In the genomic region with DNA sequence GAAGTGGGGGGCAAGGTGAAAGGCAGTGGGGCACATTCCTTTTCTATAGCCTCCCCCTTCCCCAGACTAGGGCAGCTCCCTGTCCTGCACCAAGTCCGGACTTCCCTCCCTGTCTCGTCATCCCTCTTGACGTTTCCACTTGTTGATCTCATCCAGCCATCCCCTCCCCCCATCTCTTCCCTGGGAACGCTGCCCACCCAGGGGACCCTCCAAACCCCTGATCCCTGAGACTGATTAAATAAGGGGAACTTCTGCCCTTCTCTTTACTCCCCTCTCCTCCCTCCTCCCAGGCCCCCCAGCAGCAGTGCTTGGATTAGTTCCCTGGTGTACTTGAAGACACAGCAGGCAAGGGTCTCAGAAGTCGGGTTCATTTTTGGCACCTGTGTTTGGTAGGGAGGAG, we compare ENCODE assay signal across 24 cellular contexts. TPM values are rescaled to one million over a fixed set of nuclear protein-coding genes. Genes with fewer than 3 reads are reported as not detected.
DNase-seq lines count a peak whose midpoint lies in the region; ATAC-seq and TF ChIP-seq lines count a peak whose summit lies in the region.
"Had no signal": no experiment of that assay in that cellular context is flagged by ENCODE, and none has a peak within 500 bp of the region (broad histone marks: within the 10 kb centered on the region; RNA-seq: fewer than 3 reads in every experiment).

No MANE protein-coding gene starts in this region.

- no peaks in the 10 kb centered on the region for H4K20me1 ChIP-seq in IMR-90 (ENCODE audit: insufficient read depth, low read length)

- H2BK5ac ChIP-seq in IMR-90 (ENCODE audit: low read depth, low read length, poor library complexity, severe bottlenecking), result no peak overlapping the region
- no peak overlapping the region for H2BK5ac ChIP-seq in trophoblast cell (ENCODE audit: low read depth, low read length, poor library complexity)

- WGBS in IMR-90 (ENCODE audit: extremely low coverage in 2 of 2, insufficient read length in 1 of 2), 2 experiments, result no CpG with 5 or more reads among the region's 5 CpGs
- 56 to 85% methylated on average over 3 to 5 of the region's 5 CpGs for WGBS in endodermal cell (ENCODE audit: insufficient coverage in 1 of 2, insufficient read length in 1 of 2), 2 experiments
- WGBS in trophoblast cell (ENCODE audit: extremely low coverage, insufficient coverage, insufficient read length), result no CpG with 5 or more reads among the region's 5 CpGs

- H3K4ac ChIP-seq in IMR-90 (ENCODE audit: low read depth, low read length), result no peak overlapping the region
- no peak overlapping the region for H3K4ac ChIP-seq in trophoblast cell (ENCODE audit: low read depth, low read length)

- peaks cover 61% of the 10 kb centered on the region for H3K4me1 Mint-ChIP-seq in endodermal cell
- peaks cover 51% of the 10 kb centered on the region for H3K4me1 Mint-ChIP-seq in nephron
- H3K4me1 Mint-ChIP-seq in activated naive CD4-positive, alpha-beta T cell treated with anti-CD3 and anti-CD28 coated beads for 36 hours (ENCODE audit: low read depth), result no peaks in the 10 kb centered on the region
- H3K4me1 Mint-ChIP-seq in naive thymus-derived CD8-positive, alpha-beta T cell, result peaks cover 0 to 1% (median 0%) of the 10 kb centered on the region in 4 donors
- H3K4me1 Mint-ChIP-seq: CD4-positive, CD25-positive, alpha-beta regulatory T cell; memory B cell had no signal

- no peaks in the 10 kb centered on the region for H3K4me1 ChIP-seq in IMR-90 (ENCODE audit: control insufficient read depth, insufficient read depth, low read length)
- peaks cover 22% of the 10 kb centered on the region for H3K4me1 ChIP-seq in endodermal cell (ENCODE audit: control insufficient read depth, insufficient read depth, low read length)
- H3K4me1 ChIP-seq in trophoblast cell (ENCODE audit: control insufficient read depth in 1 of 2, insufficient read depth in 2 of 2, low read length in 2 of 2), result peaks cover 29 to 37% of the 10 kb centered on the region in 2 experiments

- H2AK9ac ChIP-seq in IMR-90 (replicated peaks; ENCODE audit: low read depth, low read length, poor library complexity), result peak overlapping the region; percentile 11

- H3K27ac ChIP-seq in IMR-90 (ENCODE audit: insufficient read depth, low read length) (no peak overlapping the region), endodermal cell (ENCODE audit: low read depth, low read length) (peak overlapping the region; percentile 99), trophoblast cell (ENCODE audit: low read depth, low read length) (no peak overlapping the region)
- H3K27ac ChIP-seq: epithelial cell of prostate had no signal

- H3K56ac ChIP-seq in IMR-90 (ENCODE audit: extremely low read depth, insufficient read depth, low read length), result no peak overlapping the region

- POLR2A ChIA-PET in IMR-90 (lab: Charles Lee; ENCODE audit: unreplicated experiment), result no interaction called here
- POLR2A ChIA-PET in naive thymus-derived CD8-positive, alpha-beta T cell (lab: Charles Lee), result no interaction called here

- H3K27ac Mint-ChIP-seq in endodermal cell (peak overlapping the region; percentile 64), nephron (peak overlapping the region; percentile 89 to 98 (median 96))
- no peak overlapping the region for H3K27ac Mint-ChIP-seq in activated naive CD4-positive, alpha-beta T cell treated with anti-CD3 and anti-CD28 coated beads for 36 hours
- peak overlapping the region in 1 of 10 donors; percentile 23 for H3K27ac Mint-ChIP-seq in naive thymus-derived CD8-positive, alpha-beta T cell
- H3K27ac Mint-ChIP-seq: memory B cell; natural killer cell treated with Interleukin-12 subunit alpha and Interleukin-12 subunit beta and Interleukin-15 and Interleukin-18, amount 100 ng/mL, for 72 hours; stimulated activated naive B cell treated with anti-CD40 and anti-IgM and Interleukin-4, amounts not matched to agents 10 μg/mL and 1 μg/mL and 100 μg/mL, for 72 hours had no signal

- no peak overlapping the region for H3K4me2 ChIP-seq in IMR-90 (ENCODE audit: low read depth, low read length)
- no peak overlapping the region for H3K4me2 ChIP-seq in trophoblast cell (ENCODE audit: low read length)

- H2AFZ ChIP-seq in IMR-90 (replicated peaks; ENCODE audit: low read length, poor library complexity) (no peak overlapping the region), trophoblast cell (ENCODE audit: insufficient read depth, low read length, poor library complexity) (no peak overlapping the region)

- H4K12ac ChIP-seq in trophoblast cell (ENCODE audit: low read depth, low read length), result no peak overlapping the region

- H3K27me3 ChIP-seq in H7 (ENCODE audit: control insufficient read depth, insufficient read depth, low read length) (no peaks in the 10 kb centered on the region), IMR-90 (ENCODE audit: control insufficient read depth, insufficient read depth, low read length) (peaks cover 3% of the 10 kb centered on the region; the same call in 1 of the 2 replicates), endodermal cell (ENCODE audit: control insufficient read depth, insufficient read depth, low read length, poor library complexity, severe bottlenecking) (no peaks in the 10 kb centered on the region), trophoblast cell (ENCODE audit: insufficient read depth, low read length) (no peaks in the 10 kb centered on the region)

- peak; percentile 48 for DNase-seq in H7
- DNase-seq in IMR-90, result no peak
- no peak for DNase-seq in endodermal cell
- DNase-seq in activated naive CD4-positive, alpha-beta T cell treated with anti-CD3 and anti-CD28 coated beads for 36 hours, result no peak
- no peak for DNase-seq in naive thymus-derived CD8-positive, alpha-beta T cell
- no peak for DNase-seq in trophoblast cell
- DNase-seq in GDM1 (lab: John Stamatoyannopoulos, UW), result no peak
- DNase-seq: activated naive CD4-positive, alpha-beta T cell treated with Interleukin-2 at 50 U/mL for 16 hours; activated T-cell treated with anti-CD3 and anti-CD28 coated beads, Interleukin-2, amount 50 U/mL, for 4 hours; amniotic stem cell; CD4-positive, CD25-positive, alpha-beta regulatory T cell; central memory CD4-positive, alpha-beta T cell; EL; NCI-H1694; small intestine; stimulated activated CD4-positive, alpha-beta T cell treated with anti-CD3 and anti-CD28 coated beads, Interleukin-2, amount 100 ng/mL, for 48 hours; stimulated activated naive B cell treated with anti-CD40 and anti-IgM and Interleukin-4, amounts not matched to agents 10 μg/mL and 1 μg/mL and 100 μg/mL, for 72 hours had no signal

- in situ Hi-C loops in IMR-90 (cut with MboI; ENCODE audit: low sequenced_read_pairs), result no loop called here

- ATAC-seq in IMR-90 (ENCODE audit: low read depth), result no peak
- ATAC-seq in naive thymus-derived CD8-positive, alpha-beta T cell, result no peak
- ATAC-seq: activated CD4-positive, CD25-positive, alpha-beta regulatory T cell treated with anti-CD3 and anti-CD28 coated beads, Interleukin-2, amount 50 U/mL, for 24 hours; activated T-cell treated with anti-CD3 and anti-CD28 coated beads, Interleukin-2, amount 50 U/mL, for 4 hours; natural killer cell treated with Interleukin-12 subunit alpha and Interleukin-12 subunit beta and Interleukin-15 and Interleukin-18, amount 100 ng/mL, for 72 hours; stimulated activated naive B cell treated with anti-CD40 and anti-IgM and Interleukin-4, amounts not matched to agents 10 μg/mL and 1 μg/mL and 100 μg/mL, for 72 hours had no signal

- no peak overlapping the region for H3K4me3 Mint-ChIP-seq in endodermal cell
- peak overlapping the region; percentile 27 to 37 (median 28) for H3K4me3 Mint-ChIP-seq in nephron
- H3K4me3 Mint-ChIP-seq in activated naive CD4-positive, alpha-beta T cell treated with anti-CD3 and anti-CD28 coated beads for 36 hours, result no peak overlapping the region
- H3K4me3 Mint-ChIP-seq in naive thymus-derived CD8-positive, alpha-beta T cell, result no peak overlapping the region
- H3K4me3 Mint-ChIP-seq: activated T-cell treated with anti-CD3 and anti-CD28 coated beads, Interleukin-2, amount 50 U/mL, for 4 hours; CD4-positive, CD25-positive, alpha-beta regulatory T cell; memory B cell; natural killer cell treated with Interleukin-12 subunit alpha and Interleukin-12 subunit beta and Interleukin-15 and Interleukin-18, amount 100 ng/mL, for 72 hours; stimulated activated naive B cell treated with anti-CD40 and anti-IgM and Interleukin-4, amounts not matched to agents 10 μg/mL and 1 μg/mL and 100 μg/mL, for 72 hours had no signal

- H4K5ac ChIP-seq in IMR-90 (ENCODE audit: low read depth, low read length), result no peak overlapping the region

- H4K91ac ChIP-seq in IMR-90 (ENCODE audit: insufficient read depth, low read depth, low read length), result no peak overlapping the region
- no peak overlapping the region for H4K91ac ChIP-seq in trophoblast cell (ENCODE audit: low read depth, low read length)

- H3K79me2 ChIP-seq in trophoblast cell (ENCODE audit: control insufficient read depth, insufficient read depth, low read length, poor library complexity), result peaks cover 5% of the 10 kb centered on the region

- TF ChIP-seq RAD21 in IMR-90 (IDR thresholded peaks at IDR 0.05; ENCODE audit: low read length), result no peak

- no peaks in the 10 kb centered on the region; the same call in 1 of the 2 replicates for H3K9me1 ChIP-seq in IMR-90 (ENCODE audit: insufficient read depth, low read length)

- no peaks in the 10 kb centered on the region for H3K9me3 ChIP-seq in IMR-90 (ENCODE audit: control insufficient read depth, insufficient read depth, low read length)
- H3K9me3 ChIP-seq in endodermal cell (ENCODE audit: control insufficient read depth, low read length), result no peaks in the 10 kb centered on the region
- H3K9me3 ChIP-seq in trophoblast cell (ENCODE audit: insufficient read depth, low read depth, low read length), result no peaks in the 10 kb centered on the region

- no peak for TF ChIP-seq POLR2A in IMR-90 (IDR thresholded peaks at IDR 0.05; ENCODE audit: low read depth, low read length)

- BruUV-seq in IMR-90 (replicated peaks; lab: Mats Ljungman, UMichigan), result no TSS peak

- no peak overlapping the region for H3K4me3 ChIP-seq in H7 (ENCODE audit: insufficient read depth, low read depth, low read length)
- H3K4me3 ChIP-seq in IMR-90 (ENCODE audit: insufficient read depth, low read depth, low read length), result no peak overlapping the region
- H3K4me3 ChIP-seq in endodermal cell (ENCODE audit: low read length), result no peak overlapping the region
- H3K4me3 ChIP-seq in trophoblast cell (ENCODE audit: low read depth, low read length), result no peak overlapping the region

- H3K9me3 Mint-ChIP-seq in endodermal cell (no peaks in the 10 kb centered on the region), nephron (no peaks in the 10 kb centered on the region)
- no peaks in the 10 kb centered on the region for H3K9me3 Mint-ChIP-seq in activated naive CD4-positive, alpha-beta T cell treated with anti-CD3 and anti-CD28 coated beads for 36 hours
- no peaks in the 10 kb centered on the region for H3K9me3 Mint-ChIP-seq in naive thymus-derived CD8-positive, alpha-beta T cell
- H3K9me3 Mint-ChIP-seq: activated T-cell treated with anti-CD3 and anti-CD28 coated beads, Interleukin-2, amount 50 U/mL, for 4 hours; memory B cell; natural killer cell treated with Interleukin-12 subunit alpha and Interleukin-12 subunit beta and Interleukin-15 and Interleukin-18, amount 100 ng/mL, for 72 hours; stimulated activated naive B cell treated with anti-CD40 and anti-IgM and Interleukin-4, amounts not matched to agents 10 μg/mL and 1 μg/mL and 100 μg/mL, for 72 hours had no signal

- H3K36me3 Mint-ChIP-seq in endodermal cell (ENCODE audit: low read depth) (peaks cover 14% of the 10 kb centered on the region), nephron (ENCODE audit: low read depth) (peaks cover under 1% of the 10 kb centered on the region)
- no peaks in the 10 kb centered on the region for H3K36me3 Mint-ChIP-seq in activated naive CD4-positive, alpha-beta T cell treated with anti-CD3 and anti-CD28 coated beads for 36 hours (ENCODE audit: low read depth)
- no peaks in the 10 kb centered on the region for H3K36me3 Mint-ChIP-seq in naive thymus-derived CD8-positive, alpha-beta T cell
- H3K36me3 Mint-ChIP-seq: CD4-positive, CD25-positive, alpha-beta regulatory T cell; memory B cell; natural killer cell treated with Interleukin-12 subunit alpha and Interleukin-12 subunit beta and Interleukin-15 and Interleukin-18, amount 100 ng/mL, for 72 hours; stimulated activated naive B cell treated with anti-CD40 and anti-IgM and Interleukin-4, amounts not matched to agents 10 μg/mL and 1 μg/mL and 100 μg/mL, for 72 hours had no signal

- H3K9ac ChIP-seq in IMR-90 (ENCODE audit: low read depth, low read length) (no peak overlapping the region), endodermal cell (ENCODE audit: extremely low read depth, low read length, poor library complexity, severe bottlenecking) (no peak overlapping the region), trophoblast cell (ENCODE audit: low read length) (no peak overlapping the region)

- H3K14ac ChIP-seq in IMR-90 (replicated peaks; ENCODE audit: low read depth, low read length), result no peak overlapping the region
- no peak overlapping the region for H3K14ac ChIP-seq in trophoblast cell (ENCODE audit: low read length)

- H3K79me1 ChIP-seq in IMR-90 (ENCODE audit: low read depth in 1 of 2, low read length in 2 of 2) (no peaks in the 10 kb centered on the region), trophoblast cell (ENCODE audit: low read length) (peaks cover 12% of the 10 kb centered on the region)

- H3K18ac ChIP-seq in IMR-90 (ENCODE audit: low read depth, low read length), result no peak overlapping the region
- no peak overlapping the region for H3K18ac ChIP-seq in trophoblast cell (ENCODE audit: low read length)

- intact Hi-C loops in IMR-90 (cut with micrococcal nuclease), result no loop called here
- intact Hi-C loops in activated naive CD4-positive, alpha-beta T cell treated with anti-CD3 and anti-CD28 coated beads for 36 hours (cut with micrococcal nuclease), result no loop called here

- H3K23ac ChIP-seq in IMR-90 (ENCODE audit: low read depth, low read length) (no peak overlapping the region), trophoblast cell (ENCODE audit: low read length) (no peak overlapping the region)

- H3K36me3 ChIP-seq in H7 (replicated peaks; ENCODE audit: control insufficient read depth, insufficient read depth, low read length) (peaks cover 1% of the 10 kb centered on the region; the same call in 1 of the 2 replicates), IMR-90 (ENCODE audit: control insufficient read depth, insufficient read depth, low read length) (no peaks in the 10 kb centered on the region), endodermal cell (ENCODE audit: control insufficient read depth, insufficient read depth, low read length) (peaks cover 19% of the 10 kb centered on the region), trophoblast cell (ENCODE audit: control insufficient read depth in 1 of 2, insufficient read depth in 2 of 2, low read length in 2 of 2) (peaks cover 5 to 6% of the 10 kb centered on the region in 2 experiments)

- no peak overlapping the region for H2BK12ac ChIP-seq in trophoblast cell (ENCODE audit: low read length)

- H4K8ac ChIP-seq in IMR-90 (ENCODE audit: low read depth in 2 of 2, low read length in 2 of 2) (no peak overlapping the region), trophoblast cell (ENCODE audit: low read depth, low read length) (no peak overlapping the region)

- TF ChIP-seq CTCF in IMR-90 (conservative IDR thresholded peaks at IDR 0.05; ENCODE audit: low read depth, low read length) (no peak), endodermal cell (conservative IDR thresholded peaks at IDR 0.05) (no peak), nephron (IDR thresholded peaks at IDR 0.05; ENCODE audit: unreplicated experiment in 3 of 3) (no peak)

- H2BK20ac ChIP-seq in IMR-90 (ENCODE audit: low read depth, low read length), result no peak overlapping the region

- dilution Hi-C loops in IMR-90 (cut with HindIII; ENCODE audit: low sequenced_read_pairs, unreplicated experiment), result no loop called here

- H2AK5ac ChIP-seq in IMR-90 (ENCODE audit: low read depth, low read length) (no peak overlapping the region), trophoblast cell (ENCODE audit: low read length) (no peak overlapping the region)

- H2BK15ac ChIP-seq in IMR-90 (ENCODE audit: low read depth, low read length), result no peak overlapping the region

- no peak overlapping the region for H2BK120ac ChIP-seq in IMR-90 (ENCODE audit: low read depth, low read length)
- H2BK120ac ChIP-seq in trophoblast cell (ENCODE audit: insufficient read depth, low read length, poor library complexity), result no peak overlapping the region

- CTCF ChIA-PET in IMR-90 (lab: Yijun Ruan, JAX), result no interaction called here
- CTCF ChIA-PET in activated naive CD4-positive, alpha-beta T cell treated with anti-CD3 and anti-CD28 coated beads for 36 hours (lab: Charles Lee), result interaction anchor here (1.0 kb wide), 1 partner anchor 34 kb away, joined by 4 read pairs; no protein-coding TSS in a partner anchor

- H3K27me3 Mint-ChIP-seq in endodermal cell (ENCODE audit: insufficient read depth) (no peaks in the 10 kb centered on the region), nephron (ENCODE audit: low read depth) (no peaks in the 10 kb centered on the region)
- no peaks in the 10 kb centered on the region for H3K27me3 Mint-ChIP-seq in activated naive CD4-positive, alpha-beta T cell treated with anti-CD3 and anti-CD28 coated beads for 36 hours (ENCODE audit: low read depth)
- no peaks in the 10 kb centered on the region for H3K27me3 Mint-ChIP-seq in naive thymus-derived CD8-positive, alpha-beta T cell
- H3K27me3 Mint-ChIP-seq: natural killer cell treated with Interleukin-12 subunit alpha and Interleukin-12 subunit beta and Interleukin-15 and Interleukin-18, amount 100 ng/mL, for 72 hours; stimulated activated naive B cell treated with anti-CD40 and anti-IgM and Interleukin-4, amounts not matched to agents 10 μg/mL and 1 μg/mL and 100 μg/mL, for 72 hours had no signal

RNA-seq across cellular contexts. Expression of a gene that starts 10.9 kb away (rescaled TPM):
- total RNA-seq in H7 (2014; rRNA removed; shearing (Covaris generic)), result 32.7 and 36.9 TPM in 2 replicates
- total RNA-seq in IMR-90 (2012; rRNA removed), result 0.28 and 0.36 TPM in 2 replicates
- polyA plus RNA-seq in IMR-90 (2012; rRNA removed), result 3.2 and 3.6 TPM in 2 replicates
- polyA plus RNA-seq in IMR-90 (2012; cell fraction: cytosol; rRNA removed), result 1.3 and 2.4 TPM in 2 replicates
- polyA plus RNA-seq in IMR-90 (2012; cell fraction: nucleus; rRNA removed; ENCODE audit: low replicate concordance), result 6.1 and 8.1 TPM in 2 replicates
- 10 to 100 TPM; 62.5 to 67.5 TPM for total RNA-seq in endodermal cell
- 144 TPM for polyA plus RNA-seq in endodermal cell (2013, experiment 1 of 2)
- 124 TPM for polyA plus RNA-seq in endodermal cell (2013, experiment 2 of 2)
- total RNA-seq in activated naive CD4-positive, alpha-beta T cell treated with anti-CD3 and anti-CD28 coated beads for 36 hours, result under 1 TPM in 1 of 2 experiments, not detected in 1; 0.27 TPM
- under 1 TPM; 0.10 to 0.14 TPM for total RNA-seq in naive thymus-derived CD8-positive, alpha-beta T cell
- polyA plus RNA-seq in naive thymus-derived CD8-positive, alpha-beta T cell, result not detected
- polyA plus RNA-seq in trophoblast cell (2013), result 22.6 and 23.1 TPM in 2 replicates
- total RNA-seq: dermis microvascular lymphatic vessel endothelial cell; natural killer cell treated with Interleukin-12 subunit alpha and Interleukin-12 subunit beta and Interleukin-15 and Interleukin-18, amount 100 ng/mL, for 72 hours; pulmonary artery endothelial cell had no signal
- polyA plus RNA-seq: CD4-positive, CD25-positive, alpha-beta regulatory T cell had no signal

RNA-seq across cellular contexts. Expression of a gene that starts 44.4 kb away (rescaled TPM):
- 0.21 and 0.30 TPM in 2 replicates for total RNA-seq in H7 (2014; rRNA removed; shearing (Covaris generic))
- total RNA-seq in IMR-90 (2012; rRNA removed) (not detected in 2 replicates), endodermal cell (under 1 TPM; 0.31 to 0.57 TPM)
- 0.14 and 0.26 TPM in 2 replicates for polyA plus RNA-seq in IMR-90 (2012; rRNA removed)
- polyA plus RNA-seq in IMR-90 (2012; cell fraction: cytosol; rRNA removed), result 0.02 and 0.04 TPM in 2 replicates
- 0.73 and 0.82 TPM in 2 replicates for polyA plus RNA-seq in IMR-90 (2012; cell fraction: nucleus; rRNA removed; ENCODE audit: low replicate concordance)
- polyA plus RNA-seq in endodermal cell (2013, experiment 1 of 2), result 67.1 TPM
- polyA plus RNA-seq in endodermal cell (2013, experiment 2 of 2), result 44.6 TPM
- total RNA-seq in activated naive CD4-positive, alpha-beta T cell treated with anti-CD3 and anti-CD28 coated beads for 36 hours, result under 1 TPM in 1 of 2 experiments, not detected in 1; 0.07 TPM
- under 1 TPM; 0.38 to 0.47 TPM for total RNA-seq in naive thymus-derived CD8-positive, alpha-beta T cell
- not detected for polyA plus RNA-seq in naive thymus-derived CD8-positive, alpha-beta T cell
- polyA plus RNA-seq in trophoblast cell (2013), result 0.51 and 0.62 TPM in 2 replicates
- total RNA-seq: CD4-positive, CD25-positive, alpha-beta regulatory T cell; dermis microvascular lymphatic vessel endothelial cell had no signal

Comparison
In these comparisons a context has a peak if more than half of its experiments do, and no peak if none do; other contexts are left out.
1. H3K4me3 Mint-ChIP-seq: peak in nephron (3 of 3); none in endodermal cell (single experiment), activated naive CD4-positive, alpha-beta T cell treated with anti-CD3 and anti-CD28 coated beads for 36 hours (single experiment) and naive thymus-derived CD8-positive, alpha-beta T cell (0 of 10).
2. RNA of a gene that starts 10.9 kb away (total RNA-seq): 62.5 to 67.5 TPM in endodermal cell and 32.7 to 36.9 TPM in H7; 0.28 to 0.36 TPM in IMR-90, 0.27 TPM in activated naive CD4-positive, alpha-beta T cell treated with anti-CD3 and anti-CD28 coated beads for 36 hours and 0.10 to 0.14 TPM in naive thymus-derived CD8-positive, alpha-beta T cell; every median in the first group is over 10 times any median in the second.